Comparison of ENCODE assay signal across 26 cellular contexts in the genomic region with DNA sequence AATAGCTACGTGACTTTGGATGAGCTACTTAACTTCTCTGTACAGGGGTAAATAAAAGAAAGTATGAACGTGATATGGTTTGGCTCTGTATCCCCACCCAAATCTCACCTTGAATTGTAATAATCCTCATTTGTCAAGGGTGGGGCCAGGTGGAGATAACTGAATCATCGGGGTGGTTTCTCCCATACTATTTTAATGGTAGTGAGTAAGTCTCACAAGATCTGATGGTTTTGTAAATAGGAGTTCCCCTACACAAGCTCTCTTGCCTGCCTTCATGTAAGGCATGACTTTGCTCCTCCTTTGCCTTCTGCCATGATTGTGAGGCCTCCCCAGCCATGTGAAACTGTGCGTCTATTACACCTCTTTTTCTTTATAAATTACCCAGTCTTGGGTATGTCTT. TPM values are rescaled to one million over a fixed set of nuclear protein-coding genes. Genes with fewer than 3 reads are reported as not detected.
"Had no signal": no experiment of that assay in that cellular context is flagged by ENCODE, and none has a peak within 500 bp of the region (broad histone marks: within the 10 kb centered on the region; RNA-seq: fewer than 3 reads in every experiment).

No MANE protein-coding gene starts in this region.

- ATAC-seq: activated CD4-positive, alpha-beta T cell treated with anti-CD3 and anti-CD28 coated beads for 36 hours; activated CD4-positive, CD25-positive, alpha-beta regulatory T cell treated with anti-CD3 and anti-CD28 coated beads, Interleukin-2, amount 50 U/mL, for 24 hours; activated CD8-positive, alpha-beta memory T cell treated with anti-CD3 and anti-CD28 coated beads, Interleukin-2, amount 10 ng/mL, durations not matched to agents 7 days and 5 days; WTC11 had no signal

- H3K9me2 ChIP-seq: SK-N-SH had no signal

- H3K9me3 ChIP-seq: ascending aorta, Peyer's patch, SJSA1, SK-N-SH had no signal

- H3K27me3 ChIP-seq: ascending aorta, Peyer's patch had no signal

- H3K36me3 ChIP-seq: ascending aorta, Peyer's patch, SJSA1 had no signal

- FAIRE-seq: TTC549 had no signal

- H3K27ac ChIP-seq: ascending aorta, KMS-11, Peyer's patch, SJSA1 had no signal

- H3K9ac ChIP-seq: KMS-11, SK-N-SH had no signal

- H3K4me3 ChIP-seq: ascending aorta, Peyer's patch, SJSA1 had no signal

- H3K4me1 ChIP-seq: ascending aorta, Peyer's patch, SJSA1 had no signal

- DNase-seq: activated CD4-positive, alpha-beta memory T cell treated with anti-CD3 and anti-CD28 coated beads, Interleukin-2, amount 10 ng/mL, durations not matched to agents 7 days and 5 days; activated CD4-positive, alpha-beta T cell treated with anti-CD3 and anti-CD28 coated beads for 36 hours; activated CD8-positive, alpha-beta memory T cell treated with anti-CD3 and anti-CD28 coated beads for 24 hours; activated CD8-positive, alpha-beta memory T cell treated with anti-CD3 and anti-CD28 coated beads, Interleukin-2, amount 10 ng/mL, durations not matched to agents 7 days and 5 days; activated CD8-positive, alpha-beta memory T cell treated with anti-CD3 and anti-CD28 coated beads, Interleukin-2, amount 50 U/mL, for 48 hours; activated effector memory CD4-positive, alpha-beta T cell treated with Interleukin-2 at 50 U/mL for 16 hours; activated naive CD4-positive, alpha-beta T cell; activated naive CD4-positive, alpha-beta T cell treated with anti-CD3 and anti-CD28 coated beads, Interleukin-2, amount 50 U/mL, for 16 hours; activated naive CD8-positive, alpha-beta T cell treated with anti-CD3 and anti-CD28 coated beads for 36 hours; activated T-cell treated with anti-CD3 and anti-CD28 coated beads, Interleukin-2, amount 50 U/mL, for 48 hours; NCI-H1105; NCI-H1417 treated with DMSO at 0.1 percent for 48 hours; NCI-H187 treated with DMSO at 0.1 percent for 48 hours; NCI-H2081 treated with DMSO at 0.1 percent for 48 hours; NCI-H524 treated with DMSO at 0.1 percent for 48 hours; Peyer's patch; RPMI8226; SHP77 treated with DMSO at 0.1 percent for 48 hours; SK-N-SH had no signal

- H3K4me2 ChIP-seq: KMS-11, SK-N-SH had no signal

RNA-seq across cellular contexts. Expression of gene NEK5, which starts 43.9 kb away (rescaled TPM):
- total RNA-seq: activated CD4-positive, alpha-beta memory T cell treated with anti-CD3 and anti-CD28 coated beads, Interleukin-2, amount 10 ng/mL, durations not matched to agents 7 days and 5 days; activated CD8-positive, alpha-beta memory T cell treated with anti-CD3 and anti-CD28 coated beads, Interleukin-2, amount 10 ng/mL, durations not matched to agents 7 days and 5 days; ascending aorta; LHCN-M2; SJSA1 had no signal
